Comparison of ENCODE assay signal across 8 cellular contexts in genomic region chr17:80264048-80264792, GRCh38. TPM values are rescaled to one million over a fixed set of nuclear protein-coding genes. Genes with fewer than 3 reads are reported as not detected.
DNase-seq lines count a peak whose midpoint lies in the region; ATAC-seq and TF ChIP-seq lines count a peak whose summit lies in the region.

No MANE protein-coding gene starts in this region.

- no TSS peak for BruUV-seq in Calu3 (replicated peaks; lab: Mats Ljungman, UMichigan)

- H3K27me3 Mint-ChIP-seq in Calu3 (ENCODE audit: unreplicated experiment) = no peaks in the 10 kb centered on the region
- H3K27me3 Mint-ChIP-seq in T-cell = no peaks in the 10 kb centered on the region
- no peaks in the 10 kb centered on the region for H3K27me3 Mint-ChIP-seq in central memory CD8-positive, alpha-beta T cell

- H3K9me3 Mint-ChIP-seq in Calu3 (ENCODE audit: low read depth, unreplicated experiment) (no peaks in the 10 kb centered on the region), T-cell (no peaks in the 10 kb centered on the region)
- no peaks in the 10 kb centered on the region for H3K9me3 Mint-ChIP-seq in central memory CD8-positive, alpha-beta T cell

- POLR2A ChIA-PET in T-cell (lab: Charles Lee) = no interaction called here

- H3K4me3 ChIP-seq in rectal smooth muscle tissue (ENCODE audit: low read length) = peak overlapping the region; percentile 81

- peaks cover 53% of the 10 kb centered on the region for H3K36me3 Mint-ChIP-seq in Calu3 (ENCODE audit: insufficient read depth, unreplicated experiment)
- H3K36me3 Mint-ChIP-seq in T-cell = peaks cover 17% of the 10 kb centered on the region
- peaks cover 46% of the 10 kb centered on the region for H3K36me3 Mint-ChIP-seq in central memory CD8-positive, alpha-beta T cell (ENCODE audit: insufficient read depth)

- H3K4me3 Mint-ChIP-seq in Calu3 (ENCODE audit: low read depth, unreplicated experiment) (peak overlapping the region; percentile 79), T-cell (peak overlapping the region; percentile 86 to 96 (median 94))
- H3K4me3 Mint-ChIP-seq in central memory CD8-positive, alpha-beta T cell = peak overlapping the region; percentile 94

- no peak for DNase-seq in Calu3
- DNase-seq in T-cell = peak in 32 of 34 experiments; percentile 24 to 70 (median 46)
- DNase-seq in central memory CD8-positive, alpha-beta T cell (ENCODE audit: low spot score in 2 of 2) = peak in 1 of 2 donors; percentile 41
- no peak for DNase-seq in DMS79 treated with DMSO at 0.1 percent for 48 hours (lab: John Stamatoyannopoulos, UW)

- H3K4me1 ChIP-seq in rectal smooth muscle tissue (ENCODE audit: control insufficient read depth, insufficient read depth, low read length) = peaks cover 17% of the 10 kb centered on the region

- H3K27ac Mint-ChIP-seq in Calu3 (ENCODE audit: unreplicated experiment) (peak overlapping the region; percentile 88), T-cell (peak overlapping the region; percentile 94)
- H3K27ac Mint-ChIP-seq in central memory CD8-positive, alpha-beta T cell (ENCODE audit: low read depth) = peak overlapping the region; percentile 90

- intact Hi-C loops in Calu3 (cut with micrococcal nuclease; ENCODE audit: unreplicated experiment) = no loop called here

- H3K9ac ChIP-seq in rectal smooth muscle tissue (ENCODE audit: low read length) = no peak overlapping the region

- peaks cover 17% of the 10 kb centered on the region for H3K4me1 Mint-ChIP-seq in Calu3 (ENCODE audit: low read depth, unreplicated experiment)
- H3K4me1 Mint-ChIP-seq in T-cell = peaks cover 52 to 55% (median 53%) of the 10 kb centered on the region in 3 donors
- peaks cover 45% of the 10 kb centered on the region for H3K4me1 Mint-ChIP-seq in central memory CD8-positive, alpha-beta T cell

- ATAC-seq in T-cell (replicated peaks in 1 of 4) (peak in 2 of 4 experiments; percentile 21 to 24), HG02970 (IDR thresholded peaks at IDR 0.05; ENCODE audit: low FRiP score, unreplicated experiment) (no peak), HG02623 (IDR thresholded peaks at IDR 0.05; ENCODE audit: unreplicated experiment) (no peak), HG02571 (IDR thresholded peaks at IDR 0.05; ENCODE audit: unreplicated experiment) (no peak)
- ATAC-seq in central memory CD8-positive, alpha-beta T cell (replicated peaks; ENCODE audit: extremely low read depth, poor library complexity, severe bottlenecking) = no peak

- CTCF ChIA-PET in Calu3 (lab: Charles Lee) (interaction anchor here (1.7 kb wide), 1 partner anchor 163 kb away, joined by 11 read pairs; the partner anchor contains the start of gene GAA), T-cell (lab: Charles Lee) (interaction anchor here in 1 of 2 donors (0.6 kb wide), 1 partner anchor 12 kb away, joined by 3 read pairs; no protein-coding TSS in a partner anchor)

- TF ChIP-seq CTCF in Calu3 (IDR thresholded peaks at IDR 0.05; ENCODE audit: unreplicated experiment) = no peak

- H3K27me3 ChIP-seq in rectal smooth muscle tissue (ENCODE audit: control insufficient read depth, insufficient read depth, low read length) = no peaks in the 10 kb centered on the region

- H3K36me3 ChIP-seq in rectal smooth muscle tissue (ENCODE audit: control insufficient read depth, insufficient read depth, low read length) = peaks cover 7% of the 10 kb centered on the region

- peak overlapping the region; percentile 56 for H3K27ac ChIP-seq in rectal smooth muscle tissue (ENCODE audit: low read depth, low read length)

RNA-seq across cellular contexts. Expression of gene RNF213, which starts 3.6 kb away (rescaled TPM):
- total RNA-seq in Calu3 (2022) = 221 and 369 TPM in 2 replicates
- total RNA-seq in T-cell = 100 to 1,000 TPM; 433 to 628 (median 590) TPM

RNA-seq across cellular contexts. Expression of gene SLC26A11, which starts 44.0 kb away (rescaled TPM):
- total RNA-seq in Calu3 (2022) = 7.2 and 10.4 TPM in 2 replicates
- 100 to 1,000 TPM in 3 of 5 donors, 10 to 100 TPM in 2; 45.9 to 123 (median 112) TPM for total RNA-seq in T-cell

RNA-seq across cellular contexts. Expression of gene SGSH, which starts 44.1 kb away (rescaled TPM):
- total RNA-seq in Calu3 (2022) (32.2 and 50.3 TPM in 2 replicates), T-cell (100 to 1,000 TPM; 133 to 197 (median 155) TPM)

Comparison
In these comparisons a context has a peak if more than half of its experiments do, and no peak if none do; other contexts are left out.
1. DNase-seq: peak in T-cell (32 of 34); none in Calu3 (single experiment) and DMS79 treated with DMSO at 0.1 percent for 48 hours (single experiment).
2. Peak in every context shown above with its lines, with median percentiles within 50 percentile points of each other: H3K27ac Mint-ChIP-seq and H3K4me3 Mint-ChIP-seq.